Comparison of ENCODE assay signal across 24 cellular contexts in genomic region chr3:127445581-127446368, GRCh38.
DNase-seq lines count a peak whose midpoint lies in the region; ATAC-seq and TF ChIP-seq lines count a peak whose summit lies in the region.
"Had no signal": no experiment of that assay in that cellular context is flagged by ENCODE, and none has a peak within 500 bp of the region (broad histone marks: within the 10 kb centered on the region; RNA-seq: fewer than 3 reads in every experiment).

No MANE protein-coding gene starts in this region.

- H3K27ac ChIP-seq in endodermal cell (ENCODE audit: low read depth, low read length): no peak overlapping the region
- no peak overlapping the region for H3K27ac ChIP-seq in osteoblast (ENCODE audit: low read depth, low read length)
- H3K27ac ChIP-seq: breast epithelium, C4-2B, lower lobe of right lung had no signal

- DNase-seq in left cardiac atrium (peak; percentile 7), Right ventricle myocardium superior (no peak), endodermal cell (peak; percentile 48), osteoblast (ENCODE audit: insufficient read length, low spot score, missing footprints) (peak; percentile 17), NOMO-1 treated with DMSO at 0.1 percent for 48 hours (lab: John Stamatoyannopoulos, UW; ENCODE audit: unreplicated experiment) (no peak), HCEC 1CT (no peak), NCI-H748 (lab: John Stamatoyannopoulos, UW; ENCODE audit: unreplicated experiment) (no peak)
- DNase-seq: activated CD4-positive, alpha-beta T cell treated with anti-CD3 and anti-CD28 coated beads, Interleukin-2, amount 50 U/mL, for 48 hours; activated gamma-delta T cell treated with Interleukin-2 at 50 U/mL for 16 hours; amniotic stem cell; dermis blood vessel endothelial cell; EL; immature natural killer cell; Kasumi-1; lower lobe of right lung; NCI-H1048; NCI-H187; NCI-H748 treated with DMSO at 0.1 percent for 48 hours; retina; stimulated activated CD8-positive, alpha-beta memory T cell treated with anti-CD3 and anti-CD28 coated beads, Interleukin-4, amount 100 ng/mL, for 48 hours had no signal

- TF ChIP-seq CTCF in endodermal cell (conservative IDR thresholded peaks at IDR 0.05) (peak; percentile 43), osteoblast (IDR thresholded peaks at IDR 0.05; ENCODE audit: extremely low read depth, low read depth, low read length) (no peak)

- H3K27me3 Mint-ChIP-seq in endodermal cell (ENCODE audit: insufficient read depth): peaks cover 18% of the 10 kb centered on the region

- H3K79me2 ChIP-seq in osteoblast (ENCODE audit: insufficient read depth, low read length): no peaks in the 10 kb centered on the region

- no peak overlapping the region for H3K27ac Mint-ChIP-seq in endodermal cell
- H3K27ac Mint-ChIP-seq: immature natural killer cell; T-helper 1 cell treated with Interleukin-12 subunit alpha and Interleukin-12 subunit beta and Interleukin-4 antibody, amounts not matched to agents 30 μg/mL and 1 μg/mL, for 36 hours had no signal

- 87 to 88% methylated on average over 9 to 14 of the region's 14 CpGs for WGBS in endodermal cell (ENCODE audit: insufficient coverage in 1 of 2, insufficient read length in 1 of 2), 2 experiments

- H4K20me1 ChIP-seq in osteoblast (ENCODE audit: insufficient read depth, low read length): no peaks in the 10 kb centered on the region

- H3K4me3 ChIP-seq in endodermal cell (ENCODE audit: low read length) (no peak overlapping the region), osteoblast (ENCODE audit: insufficient read depth, low read length) (no peak overlapping the region)
- H3K4me3 ChIP-seq: breast epithelium, lower lobe of right lung had no signal

- no peak overlapping the region for H3K4me2 ChIP-seq in osteoblast (ENCODE audit: insufficient read depth, low read length)

- H3K27me3 ChIP-seq in endodermal cell (ENCODE audit: control insufficient read depth, insufficient read depth, low read length, poor library complexity, severe bottlenecking) (no peaks in the 10 kb centered on the region), osteoblast (ENCODE audit: insufficient read depth, low read length) (no peaks in the 10 kb centered on the region)
- H3K27me3 ChIP-seq: breast epithelium had no signal

- H3K36me3 Mint-ChIP-seq in endodermal cell (ENCODE audit: low read depth): no peaks in the 10 kb centered on the region
- H3K36me3 Mint-ChIP-seq: immature natural killer cell had no signal

- H3K4me1 Mint-ChIP-seq in endodermal cell: no peaks in the 10 kb centered on the region
- H3K4me1 Mint-ChIP-seq: immature natural killer cell had no signal

- ATAC-seq in left cardiac atrium (no peak), Right ventricle myocardium superior (ENCODE audit: poor library complexity) (no peak)
- ATAC-seq: lower lobe of right lung, Panc1 had no signal

- no peak overlapping the region for H3K9ac ChIP-seq in endodermal cell (ENCODE audit: extremely low read depth, low read length, poor library complexity, severe bottlenecking)

- H3K4me1 ChIP-seq in endodermal cell (ENCODE audit: control insufficient read depth, insufficient read depth, low read length) (no peaks in the 10 kb centered on the region), osteoblast (ENCODE audit: insufficient read depth, low read length) (no peaks in the 10 kb centered on the region)
- H3K4me1 ChIP-seq: breast epithelium, lower lobe of right lung had no signal

- H3K4me3 Mint-ChIP-seq in endodermal cell: no peak overlapping the region
- H3K4me3 Mint-ChIP-seq: immature natural killer cell; T-helper 1 cell treated with Interleukin-12 subunit alpha and Interleukin-12 subunit beta and Interleukin-4 antibody, amounts not matched to agents 30 μg/mL and 1 μg/mL, for 36 hours had no signal

- H3K9me3 Mint-ChIP-seq in endodermal cell: no peaks in the 10 kb centered on the region
- H3K9me3 Mint-ChIP-seq: immature natural killer cell; T-helper 1 cell treated with Interleukin-12 subunit alpha and Interleukin-12 subunit beta and Interleukin-4 antibody, amounts not matched to agents 30 μg/mL and 1 μg/mL, for 36 hours had no signal

- intact Hi-C loops in left cardiac atrium (cut with DNase I) (no loop called here), Right ventricle myocardium superior (cut with DNase I) (no loop called here)

- no peak overlapping the region for H2AFZ ChIP-seq in osteoblast (ENCODE audit: low read length)

- no peaks in the 10 kb centered on the region for H3K36me3 ChIP-seq in endodermal cell (ENCODE audit: control insufficient read depth, insufficient read depth, low read length)
- no peaks in the 10 kb centered on the region for H3K36me3 ChIP-seq in osteoblast (ENCODE audit: insufficient read depth, low read length)
- H3K36me3 ChIP-seq: breast epithelium, lower lobe of right lung had no signal

- H3K9me3 ChIP-seq in endodermal cell (ENCODE audit: control insufficient read depth, low read length): no peaks in the 10 kb centered on the region
- H3K9me3 ChIP-seq in osteoblast (ENCODE audit: low read depth, low read length): no peaks in the 10 kb centered on the region
- H3K9me3 ChIP-seq: breast epithelium, lower lobe of right lung had no signal

Comparison
In these comparisons a context has a peak if more than half of its experiments do, and no peak if none do; other contexts are left out.
1. DNase-seq: peak in left cardiac atrium (single experiment), endodermal cell (single experiment) and osteoblast (single experiment); none in Right ventricle myocardium superior (single experiment), NOMO-1 treated with DMSO at 0.1 percent for 48 hours (single experiment), HCEC 1CT (single experiment) and NCI-H748 (single experiment).